Comparison of ENCODE assay signal across 1 cellular context in the genomic region with DNA sequence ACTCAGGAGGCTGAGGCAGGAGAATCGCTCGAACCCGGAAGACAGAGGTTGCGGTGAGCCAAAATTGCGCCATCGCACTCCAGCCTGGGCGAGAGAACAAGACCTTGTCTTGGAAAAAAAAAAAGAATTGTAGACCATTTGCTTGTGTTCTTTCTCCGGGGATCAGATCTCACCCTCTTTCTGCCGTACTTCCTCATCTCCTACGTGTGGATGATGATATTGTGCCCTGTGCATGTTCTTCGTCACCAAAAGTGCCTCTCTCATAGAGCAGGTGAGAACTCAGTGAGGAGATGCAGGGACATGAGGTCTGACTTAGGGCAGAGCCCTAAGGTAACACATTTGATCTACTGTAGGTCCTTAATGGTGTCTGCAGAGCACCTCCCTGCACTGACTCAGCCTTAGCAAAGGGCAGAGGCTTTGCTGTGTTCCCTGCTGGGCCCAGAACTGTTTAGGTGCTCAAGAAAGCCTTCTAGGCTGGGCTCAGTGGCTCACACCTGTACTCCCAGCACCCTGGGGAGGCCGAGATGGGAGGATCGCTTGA.
TF ChIP-seq lines count a peak whose summit lies in the region.

No MANE protein-coding gene starts in this region.

TF ChIP-seq in K562, 482 proteins besides CTCF, POLR2A, EP300 and RAD21:
- TF ChIP-seq CEBPB (tag; IDR thresholded peaks at IDR 0.05) = peak; percentile 62
- TF ChIP-seq, protein P1, sequence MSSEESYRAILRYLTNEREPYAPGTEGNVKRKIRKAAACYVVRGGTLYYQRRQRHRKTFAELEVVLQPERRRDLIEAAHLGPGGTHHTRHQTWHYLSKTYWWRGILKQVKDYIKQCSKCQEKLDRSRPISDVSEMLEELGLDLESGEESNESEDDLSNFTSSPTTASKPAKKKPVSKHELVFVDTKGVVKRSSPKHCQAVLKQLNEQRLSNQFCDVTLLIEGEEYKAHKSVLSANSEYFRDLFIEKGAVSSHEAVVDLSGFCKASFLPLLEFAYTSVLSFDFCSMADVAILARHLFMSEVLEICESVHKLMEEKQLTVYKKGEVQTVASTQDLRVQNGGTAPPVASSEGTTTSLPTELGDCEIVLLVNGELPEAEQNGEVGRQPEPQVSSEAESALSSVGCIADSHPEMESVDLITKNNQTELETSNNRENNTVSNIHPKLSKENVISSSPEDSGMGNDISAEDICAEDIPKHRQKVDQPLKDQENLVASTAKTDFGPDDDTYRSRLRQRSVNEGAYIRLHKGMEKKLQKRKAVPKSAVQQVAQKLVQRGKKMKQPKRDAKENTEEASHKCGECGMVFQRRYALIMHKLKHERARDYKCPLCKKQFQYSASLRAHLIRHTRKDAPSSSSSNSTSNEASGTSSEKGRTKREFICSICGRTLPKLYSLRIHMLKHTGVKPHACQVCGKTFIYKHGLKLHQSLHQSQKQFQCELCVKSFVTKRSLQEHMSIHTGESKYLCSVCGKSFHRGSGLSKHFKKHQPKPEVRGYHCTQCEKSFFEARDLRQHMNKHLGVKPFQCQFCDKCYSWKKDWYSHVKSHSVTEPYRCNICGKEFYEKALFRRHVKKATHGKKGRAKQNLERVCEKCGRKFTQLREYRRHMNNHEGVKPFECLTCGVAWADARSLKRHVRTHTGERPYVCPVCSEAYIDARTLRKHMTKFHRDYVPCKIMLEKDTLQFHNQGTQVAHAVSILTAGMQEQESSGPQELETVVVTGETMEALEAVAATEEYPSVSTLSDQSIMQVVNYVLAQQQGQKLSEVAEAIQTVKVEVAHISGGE (CRISPR knock-in tag; IDR thresholded peaks at IDR 0.05) = no peak
TF ChIP-seq in K562: peak in this region for 1.
